Comparison of ENCODE assay signal across 8 cellular contexts in genomic region chr18:26548144-26549102, GRCh38. TPM values are rescaled to one million over a fixed set of nuclear protein-coding genes. Genes with fewer than 3 reads are reported as not detected.
A peak's percentile ranks its signal among the peaks of the same experiment; 100 is the strongest.
DNase-seq lines count a peak whose midpoint lies in the region; ATAC-seq, FAIRE-seq and TF ChIP-seq lines count a peak whose summit lies in the region.

TSS of gene KCTD1 (minus strand) at chr18:26548553. CDS start at chr18:26548536, 17 bp downstream.

- peak; percentile 91 for FAIRE-seq in GM18507 (lab: Jason Lieb, UNC)

- 1% methylated on average over 49 to 77 of the region's 89 CpGs for WGBS in body of pancreas, 2 donors
- no CpG with 5 or more reads among the region's 89 CpGs for WGBS in iPS DF 6.9 (ENCODE audit: insufficient coverage, insufficient read length)
- WGBS in sigmoid colon, 2 donors, result 1% methylated on average over 89 of the region's 89 CpGs

- intact Hi-C loops in body of pancreas (cut with DNase I), result no loop called here
- intact Hi-C loops in sigmoid colon (cut with DNase I), result loop anchor here (5.0 to 10.0 kb wide), 3 partner anchors 109 to 454 kb away; partner anchors contain the start of gene SS18

- H3K9me3 ChIP-seq in body of pancreas (no peaks in the 10 kb centered on the region), iPS DF 6.9 (ENCODE audit: control insufficient read depth, insufficient read depth, low read length) (no peaks in the 10 kb centered on the region), sigmoid colon (no peaks in the 10 kb centered on the region)

- H3K4me1 ChIP-seq in body of pancreas (peaks cover 56% of the 10 kb centered on the region), iPS DF 6.9 (ENCODE audit: control insufficient read depth, insufficient read depth, low read length) (peaks cover 7% of the 10 kb centered on the region), sigmoid colon (peaks cover 0 to 56% (median 53%) of the 10 kb centered on the region in 4 donors)

- H3K4me3 ChIP-seq in body of pancreas (peak within 1 kb of the TSS; percentile 59 to 69), iPS DF 6.9 (ENCODE audit: low read length) (peak within 1 kb of the TSS; percentile 42), sigmoid colon (peak within 1 kb of the TSS; percentile 61 to 75 (median 70))

- no peak for TF ChIP-seq EP300 in sigmoid colon (IDR thresholded peaks at IDR 0.05)

- H3K27ac ChIP-seq in body of pancreas, result peak within 1 kb of the TSS; percentile 36 to 86 (median 80)
- no peak within 1 kb of the TSS for H3K27ac ChIP-seq in iPS DF 6.9 (ENCODE audit: low read length)
- peak within 1 kb of the TSS; percentile 55 to 74 (median 72) for H3K27ac ChIP-seq in sigmoid colon

- TF ChIP-seq CTCF in body of pancreas (IDR thresholded peaks at IDR 0.05), result no peak
- TF ChIP-seq CTCF in sigmoid colon (IDR thresholded peaks at IDR 0.05), result no peak

- no peaks in the 10 kb centered on the region for H3K36me3 ChIP-seq in body of pancreas (replicated peaks in 1 of 2; ENCODE audit: insufficient read depth in 1 of 2, low read depth in 2 of 2)
- no peaks in the 10 kb centered on the region for H3K36me3 ChIP-seq in iPS DF 6.9 (ENCODE audit: control insufficient read depth, insufficient read depth, low read length)
- H3K36me3 ChIP-seq in sigmoid colon, result no peaks in the 10 kb centered on the region

- DNase-seq in GM18507 (ENCODE audit: extremely low spot score, insufficient read length, low read depth) (peak; percentile 76), NCI-H187 (lab: John Stamatoyannopoulos, UW) (peak; percentile 15 to 47), T1000 (lab: John Stamatoyannopoulos, UW) (peak; percentile 68), body of pancreas (peak; percentile 83 to 90 (median 86)), iPS DF 6.9 (ENCODE audit: low read depth, low spot score) (no peak), sigmoid colon (peak; percentile 86), KG1 (lab: John Stamatoyannopoulos, UW) (no peak)

- TF ChIP-seq POLR2A in body of pancreas (IDR thresholded peaks at IDR 0.05) (peak in 1 of 3 donors; percentile 10), sigmoid colon (IDR thresholded peaks at IDR 0.05) (no peak)

- H3K27me3 ChIP-seq in body of pancreas, result no peaks in the 10 kb centered on the region
- peaks cover 39% of the 10 kb centered on the region for H3K27me3 ChIP-seq in iPS DF 6.9 (ENCODE audit: control insufficient read depth, insufficient read depth, low read length)
- peaks cover 10 to 41% (median 32%) of the 10 kb centered on the region in 3 donors for H3K27me3 ChIP-seq in sigmoid colon

- ATAC-seq in HG02884 (IDR thresholded peaks at IDR 0.05; ENCODE audit: unreplicated experiment), result peak; percentile 43
- peak; percentile 78 for ATAC-seq in body of pancreas

RNA-seq across cellular contexts. Expression of gene KCTD1, which starts in this region (rescaled TPM):
- total RNA-seq in body of pancreas (10 to 100 TPM; 12.2 to 36.3 TPM), sigmoid colon (10 to 100 TPM in 3 of 4 donors, 1 to 10 TPM in 1; 7.1 to 22.4 (median 16.1) TPM)
- polyA plus RNA-seq in sigmoid colon, result 10 to 100 TPM in 2 of 3 donors, 1 to 10 TPM in 1; 3.4 to 10.9 (median 10.2) TPM

Comparison
In these comparisons a context has a peak if more than half of its experiments do, and no peak if none do; other contexts are left out.
1. DNase-seq: peak in GM18507 (single experiment), NCI-H187 (2 of 2), T1000 (single experiment), body of pancreas (4 of 4) and sigmoid colon (single experiment); none in iPS DF 6.9 (single experiment) and KG1 (single experiment).
2. Peak in every context shown above with its lines, with median percentiles within 50 percentile points of each other: H3K4me3 ChIP-seq.